Comparison of ENCODE assay signal across 25 cellular contexts in the genomic region with DNA sequence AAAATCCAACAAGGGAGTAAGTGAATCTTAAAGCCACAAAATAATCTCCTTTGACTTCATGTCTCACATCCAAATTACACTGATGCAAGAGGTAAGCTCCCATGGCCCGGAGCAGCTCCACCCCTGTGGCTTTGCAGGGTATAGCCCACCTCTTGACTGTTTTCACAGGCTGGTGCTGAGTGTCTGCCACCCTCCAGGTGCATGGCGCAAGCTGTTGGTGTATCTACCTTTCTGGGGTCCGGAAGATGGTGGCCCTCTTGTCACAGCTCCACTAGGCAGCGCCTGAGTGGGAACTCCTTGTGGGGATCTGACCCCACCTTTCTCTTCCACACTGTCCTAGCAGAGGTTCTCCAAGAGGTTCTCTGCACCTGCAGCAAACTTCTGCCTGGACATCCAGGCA.
"Had no signal": no experiment of that assay in that cellular context is flagged by ENCODE, and none has a peak within 500 bp of the region (broad histone marks: within the 10 kb centered on the region; RNA-seq: fewer than 3 reads in every experiment).

No MANE protein-coding gene starts in this region.

- H3K27ac ChIP-seq: colonic mucosa, coronary artery, dorsolateral prefrontal cortex, epithelial cell of prostate, esophagus muscularis mucosa, esophagus squamous epithelium, foreskin keratinocyte, gastrocnemius medialis, gastroesophageal sphincter, heart left ventricle, heart right ventricle, hepatocyte had no signal

- H3K27me3 ChIP-seq: colonic mucosa, esophagus muscularis mucosa, esophagus squamous epithelium, foreskin keratinocyte, gastrocnemius medialis, gastroesophageal sphincter, heart left ventricle, heart right ventricle, hepatocyte had no signal

- H3K4me3 ChIP-seq: colonic mucosa, coronary artery, dorsolateral prefrontal cortex, esophagus muscularis mucosa, esophagus squamous epithelium, gastrocnemius medialis, gastroesophageal sphincter, heart left ventricle, heart right ventricle, hepatocyte had no signal

- H3K4me1 Mint-ChIP-seq: endodermal cell had no signal

- H3K9me3 ChIP-seq: colonic mucosa, esophagus muscularis mucosa, gastrocnemius medialis, gastroesophageal sphincter had no signal

- H3K36me3 ChIP-seq: colonic mucosa, esophagus muscularis mucosa, esophagus squamous epithelium, gastrocnemius medialis, gastroesophageal sphincter, heart left ventricle, heart right ventricle had no signal

- H3K27ac Mint-ChIP-seq: dendritic cell treated with granulocyte-macrophage colony-stimulating factor and Interleukin-4, amounts not matched to agents 40 ng/mL and 50 ng/mL, for 4 days; effector memory CD8-positive, alpha-beta T cell; endodermal cell had no signal

- H3K4me3 Mint-ChIP-seq: dendritic cell treated with granulocyte-macrophage colony-stimulating factor and Interleukin-4, amounts not matched to agents 40 ng/mL and 50 ng/mL, for 4 days; effector memory CD8-positive, alpha-beta T cell; endodermal cell had no signal

- H3K27me3 Mint-ChIP-seq: dendritic cell treated with granulocyte-macrophage colony-stimulating factor and Interleukin-4, amounts not matched to agents 40 ng/mL and 50 ng/mL, for 4 days; effector memory CD8-positive, alpha-beta T cell had no signal

- DNase-seq: colonic mucosa; cortex of kidney; dermis blood vessel endothelial cell; dorsolateral prefrontal cortex; effector CD4-positive, alpha-beta T cell; effector CD8-positive, alpha-beta T cell; effector memory CD4-positive, alpha-beta T cell; effector memory CD8-positive, alpha-beta T cell; endodermal cell; erythroblast; esophagus squamous epithelium; foreskin fibroblast; foreskin keratinocyte; foreskin melanocyte; gastrocnemius medialis; glutamatergic neuron; head of caudate nucleus; heart right ventricle had no signal

- H3K4me1 ChIP-seq: colonic mucosa, esophagus muscularis mucosa, esophagus squamous epithelium, foreskin keratinocyte, gastrocnemius medialis, gastroesophageal sphincter, heart left ventricle, heart right ventricle had no signal
